15 cellular contexts compared by ENCODE assay signal in the genomic region with DNA sequence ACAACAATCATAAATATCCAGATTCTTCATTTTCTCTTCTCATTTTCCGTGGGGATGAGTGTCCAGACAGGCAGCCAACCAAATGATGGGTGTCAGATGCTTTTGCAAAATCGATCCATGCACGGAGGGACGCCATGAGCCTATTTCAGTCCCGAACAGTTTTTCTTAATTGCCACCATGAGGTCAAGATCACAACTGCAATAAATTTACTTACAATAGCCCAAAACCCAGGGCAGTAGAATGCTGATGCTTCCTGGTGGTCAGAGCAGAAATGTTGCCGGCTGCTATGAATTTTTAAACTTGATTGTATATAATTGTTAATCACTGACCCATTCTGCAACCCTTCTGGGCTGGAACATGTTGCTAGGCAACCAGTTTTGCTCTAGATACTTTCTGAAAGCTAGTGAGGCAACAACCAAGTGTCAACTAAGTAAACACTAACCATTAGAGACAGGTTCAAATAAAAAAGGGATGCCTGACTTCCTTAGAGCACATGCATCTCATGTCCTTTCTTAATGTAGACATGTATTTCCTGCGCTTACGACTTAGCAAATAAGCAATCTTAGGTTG.
DNase-seq lines count a peak whose midpoint lies in the region; ATAC-seq, FAIRE-seq and TF ChIP-seq lines count a peak whose summit lies in the region.
"Had no signal": no experiment of that assay in that cellular context is flagged by ENCODE, and none has a peak within 500 bp of the region (broad histone marks: within the 10 kb centered on the region; RNA-seq: fewer than 3 reads in every experiment).

No MANE protein-coding gene starts in this region.

- H3K36me3 ChIP-seq in upper lobe of left lung, result no peaks in the 10 kb centered on the region
- H3K36me3 ChIP-seq: stomach had no signal

- no peak for TF ChIP-seq CTCF in upper lobe of left lung (IDR thresholded peaks at IDR 0.05)

- TF ChIP-seq EP300 in upper lobe of left lung (IDR thresholded peaks at IDR 0.05), result no peak

- in situ Hi-C loops in SK-MEL-5 (cut with HindIII; ENCODE audit: low pct_unique_long_range_greater_than_20kb, low sequenced_read_pairs), result no loop called here

- ATAC-seq in upper lobe of left lung (ENCODE audit: low FRiP score in 2 of 2), result no peak

- no peak for TF ChIP-seq POLR2A in upper lobe of left lung (IDR thresholded peaks at IDR 0.05)

- H3K4me3 ChIP-seq in upper lobe of left lung, result no peak overlapping the region
- H3K4me3 ChIP-seq: stomach had no signal

- H3K9me3 ChIP-seq in upper lobe of left lung, result peaks cover 0 to 10% (median 10%) of the 10 kb centered on the region in 4 donors

- DNase-seq in DMS79 treated with DMSO at 0.1 percent for 48 hours (lab: John Stamatoyannopoulos, UW), result peak; percentile 33
- DNase-seq in DMS79 (lab: John Stamatoyannopoulos, UW), result no peak
- peak; percentile 36 for DNase-seq in SK-MEL-5 (ENCODE audit: low read depth, low spot score)
- DNase-seq in fibroblast of gingiva (ENCODE audit: low read depth), result peak; percentile 31
- peak; percentile 33 for DNase-seq in renal cortical epithelial cell (ENCODE audit: low read depth)
- DNase-seq in GM19239 (ENCODE audit: insufficient read length, low spot score), result no peak
- DNase-seq in upper lobe of left lung, result no peak
- no peak for DNase-seq in activated CD8-positive, alpha-beta memory T cell treated with anti-CD3 and anti-CD28 coated beads for 24 hours
- DNase-seq: 8988T; activated gamma-delta T cell; CD4-positive, alpha-beta memory T cell; NCI-H187 treated with DMSO at 0.1 percent for 48 hours; stomach had no signal

- H3K4me1 ChIP-seq in upper lobe of left lung, result no peaks in the 10 kb centered on the region
- H3K4me1 ChIP-seq: stomach had no signal

- FAIRE-seq in GM19239 (lab: Jason Lieb, UNC), result no peak
- FAIRE-seq: bronchial epithelial cell, endothelial cell of umbilical vein had no signal

- no peaks in the 10 kb centered on the region for H3K27me3 ChIP-seq in upper lobe of left lung
- H3K27me3 ChIP-seq: stomach had no signal

- no peak overlapping the region for H3K27ac ChIP-seq in upper lobe of left lung
- H3K27ac ChIP-seq: stomach had no signal

- WGBS in upper lobe of left lung, 2 donors, result 74 to 77% methylated on average over 8 of the region's 8 CpGs

Comparison
In these comparisons a context has a peak if more than half of its experiments do, and no peak if none do; other contexts are left out.
1. DNase-seq: peak in DMS79 treated with DMSO at 0.1 percent for 48 hours (single experiment), SK-MEL-5 (single experiment), fibroblast of gingiva (single experiment) and renal cortical epithelial cell (single experiment); none in DMS79 (single experiment), GM19239 (single experiment), upper lobe of left lung (0 of 2) and activated CD8-positive, alpha-beta memory T cell treated with anti-CD3 and anti-CD28 coated beads for 24 hours (single experiment).